7 cellular contexts compared by ENCODE assay signal in genomic region chr1:144077167-144077841, GRCh38.
A peak's percentile ranks its signal among the peaks of the same experiment; 100 is the strongest.
DNase-seq lines count a peak whose midpoint lies in the region; ATAC-seq and TF ChIP-seq lines count a peak whose summit lies in the region.
"Not testable (repeated sequence)": the region's sequence is repeated elsewhere in the genome, so short reads cannot be mapped to it uniquely, and the experiment has no call there.

No MANE protein-coding gene starts in this region.

- H3K4me1 ChIP-seq in SK-N-SH (ENCODE audit: control insufficient read depth in 1 of 2, insufficient read depth in 2 of 2, low read depth in 1 of 2, low read length in 1 of 2) = not testable (repeated sequence)

- not testable (repeated sequence) for H3K27me3 Mint-ChIP-seq in activated T-helper 17 cell treated with anti-CD3 and anti-CD28 coated beads, Interleukin-2, amount 50 U/mL, for 72 hours; nephron (ENCODE audit: low read depth)

- H4K20me1 ChIP-seq in SK-N-SH (ENCODE audit: insufficient read depth) = not testable (repeated sequence)

- 1% methylated on average over 56 of the region's 93 CpGs for WGBS in SK-N-SH (ENCODE audit: low lambda C conversion rate)

- not testable (repeated sequence) for ATAC-seq in activated T-helper 17 cell treated with anti-CD3 and anti-CD28 coated beads, Interleukin-2, amount 50 U/mL, for 72 hours (replicated peaks); left ventricle myocardium superior

- not testable (repeated sequence) for H3K9me2 ChIP-seq in SK-N-SH

- peak overlapping the region; percentile 44 to 49 for H3K4me3 ChIP-seq in SK-N-SH (ENCODE audit: low read depth in 2 of 2, low read length in 1 of 2)
- peak overlapping the region; percentile 63 for H3K4me3 ChIP-seq in coronary artery

- not testable (repeated sequence) for H3K36me3 ChIP-seq in SK-N-SH (replicated peaks in 1 of 2; ENCODE audit: control insufficient read depth in 1 of 2, insufficient read depth in 2 of 2, low read length in 1 of 2)

- not testable (repeated sequence) for H3K4me1 Mint-ChIP-seq in activated T-helper 17 cell treated with anti-CD3 and anti-CD28 coated beads, Interleukin-2, amount 50 U/mL, for 72 hours; nephron

- not testable (repeated sequence) for TF ChIP-seq CTCF in SK-N-SH (IDR thresholded peaks at IDR 0.05); coronary artery (IDR thresholded peaks at IDR 0.05); nephron (IDR thresholded peaks at IDR 0.05; ENCODE audit: unreplicated experiment in 3 of 3)

- CTCF ChIA-PET in SK-N-SH (lab: Yijun Ruan, JAX) = not testable (repeated sequence)

- not testable (repeated sequence) for H3K9me3 ChIP-seq in SK-N-SH

- H3K27me3 ChIP-seq in SK-N-SH (ENCODE audit: insufficient read depth) = not testable (repeated sequence)

- POLR2A ChIA-PET in SK-N-SH (lab: Yijun Ruan, JAX) = not testable (repeated sequence)

- not testable (repeated sequence) for H3F3A ChIP-seq in SK-N-SH (replicated peaks; ENCODE audit: insufficient read depth)

- not testable (repeated sequence) for H3K27ac ChIP-seq in SK-N-SH (ENCODE audit: low read depth in 2 of 2, low read length in 1 of 2); coronary artery

- H3K9ac ChIP-seq in SK-N-SH = not testable (repeated sequence)

- H3K4me3 Mint-ChIP-seq in activated T-helper 17 cell treated with anti-CD3 and anti-CD28 coated beads, Interleukin-2, amount 50 U/mL, for 72 hours = peak overlapping the region; percentile 33
- H3K4me3 Mint-ChIP-seq in nephron = peak overlapping the region; percentile 22 to 76 (median 57)

- H3K4me2 ChIP-seq in SK-N-SH = peak overlapping the region; percentile 28; the same call in 1 of the 2 replicates

- H2AFZ ChIP-seq in SK-N-SH (ENCODE audit: low read depth) = not testable (repeated sequence)

- DNase-seq in H4 (ENCODE audit: low spot score) = peak; percentile 10
- DNase-seq in SK-N-SH; coronary artery (ENCODE audit: low spot score): not testable (repeated sequence)
- DNase-seq in left ventricle myocardium superior = peak; percentile 58
- peak; percentile 8 to 12 for DNase-seq in stimulated activated CD4-positive, alpha-beta T cell treated with anti-CD3 and anti-CD28 coated beads, Interleukin-4, amount 100 ng/mL, for 4 hours

- not testable (repeated sequence) for TF ChIP-seq EP300 in SK-N-SH (IDR thresholded peaks at IDR 0.05; ENCODE audit: borderline replicate concordance in 1 of 2, low read depth in 1 of 2, low read length in 1 of 2)

- H3K36me3 Mint-ChIP-seq in activated T-helper 17 cell treated with anti-CD3 and anti-CD28 coated beads, Interleukin-2, amount 50 U/mL, for 72 hours (ENCODE audit: low read depth); nephron (ENCODE audit: low read depth): not testable (repeated sequence)

- H3K27ac Mint-ChIP-seq in activated T-helper 17 cell treated with anti-CD3 and anti-CD28 coated beads, Interleukin-2, amount 50 U/mL, for 72 hours; nephron: not testable (repeated sequence)

- H3K79me2 ChIP-seq in SK-N-SH (ENCODE audit: insufficient read depth) = not testable (repeated sequence)

- intact Hi-C loops in left ventricle myocardium superior (cut with micrococcal nuclease) = not testable (repeated sequence)

- not testable (repeated sequence) for TF ChIP-seq RAD21 in SK-N-SH (IDR thresholded peaks at IDR 0.05; ENCODE audit: low read length)

- not testable (repeated sequence) for H3K9me3 Mint-ChIP-seq in activated T-helper 17 cell treated with anti-CD3 and anti-CD28 coated beads, Interleukin-2, amount 50 U/mL, for 72 hours; nephron
